Comparison of ENCODE assay signal across 14 cellular contexts in the genomic region with DNA sequence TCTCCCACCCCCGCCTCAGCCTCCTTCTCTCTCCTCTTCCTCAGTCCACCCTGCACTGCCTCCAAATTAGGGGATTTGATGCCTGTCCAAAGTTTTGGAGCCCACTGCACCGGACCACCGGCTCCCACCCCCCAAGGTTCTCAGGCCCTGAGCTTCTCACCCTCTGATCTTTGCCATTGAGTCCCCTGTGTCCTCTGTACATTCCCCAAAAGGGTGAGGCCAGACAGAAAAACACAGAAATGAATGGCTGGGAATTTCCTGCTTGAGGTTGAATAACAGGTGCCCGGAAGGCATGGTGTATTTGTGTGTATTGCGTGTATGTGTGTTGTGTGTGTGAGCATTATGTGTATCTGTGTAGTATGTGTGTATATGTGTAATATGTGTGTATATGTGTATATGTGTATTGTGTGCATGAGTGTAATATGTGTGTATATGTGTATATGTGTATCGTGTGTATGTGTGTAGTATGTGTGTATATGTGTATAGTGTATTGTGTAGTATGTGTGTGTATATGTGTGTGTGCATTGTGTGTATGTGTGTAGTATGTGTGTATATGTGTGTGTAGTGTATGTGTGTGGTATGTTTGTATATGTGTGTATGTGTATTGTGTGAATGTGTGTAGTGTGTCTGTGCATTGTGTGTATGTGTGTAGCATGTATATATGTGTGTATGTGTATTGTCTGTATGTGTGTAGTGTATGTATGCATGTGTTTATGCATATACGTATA. TPM values are rescaled to one million over a fixed set of nuclear protein-coding genes. Genes with fewer than 3 reads are reported as not detected.
DNase-seq lines count a peak whose midpoint lies in the region; ATAC-seq, FAIRE-seq and TF ChIP-seq lines count a peak whose summit lies in the region.
"Had no signal": no experiment of that assay in that cellular context is flagged by ENCODE, and none has a peak within 500 bp of the region (broad histone marks: within the 10 kb centered on the region; RNA-seq: fewer than 3 reads in every experiment).

No MANE protein-coding gene starts in this region.

- no peak overlapping the region for H3K4me3 ChIP-seq in HEK293 (ENCODE audit: low read depth, low read length)
- H3K4me3 ChIP-seq in GM12878 = peak overlapping the region; percentile 21; the same call in 1 of the 2 replicates

- TF ChIP-seq CTCF in HEK293 (tag by site-specific recombination; IDR thresholded peaks at IDR 0.05) (no peak), GM12878 (IDR thresholded peaks at IDR 0.05 in 2 of 3, conservative IDR thresholded peaks at IDR 0.05 in 1 of 3; ENCODE audit: control insufficient read depth in 2 of 3, extremely low read depth in 1 of 3, insufficient read depth in 1 of 3, low read depth in 3 of 3, low read length in 3 of 3) (no peak), nephron (IDR thresholded peaks at IDR 0.05; ENCODE audit: unreplicated experiment in 3 of 3) (no peak)

- H3K4me2 ChIP-seq in GM12878 (ENCODE audit: control insufficient read depth, insufficient read depth) = peak overlapping the region; percentile 67

- CTCF ChIA-PET in HEK293 (lab: Yijun Ruan, JAX) (no interaction called here), GM12878 (lab: Yijun Ruan, JAX) (interaction anchor here (0.6 to 1.3 kb wide), 5 partner anchors 11 to 87 kb away, joined by 3 to 7 read pairs (median 4); no protein-coding TSS in a partner anchor)

- H3K4me1 ChIP-seq in HEK293 (ENCODE audit: control insufficient read depth, insufficient read depth, low read length) = no peaks in the 10 kb centered on the region
- peaks cover 46% of the 10 kb centered on the region for H3K4me1 ChIP-seq in GM12878 (ENCODE audit: control insufficient read depth, insufficient read depth, low read length)

- H3K9ac ChIP-seq in GM12878 (ENCODE audit: control insufficient read depth, insufficient read depth, low read length) = peak overlapping the region; percentile 36

- WGBS in GM12878 (ENCODE audit: insufficient coverage, insufficient replicate concordance, low lambda C conversion rate, missing lambda C conversion rate) = 17% methylated on average over 7 of the region's 7 CpGs

- no peaks in the 10 kb centered on the region for H3K27me3 ChIP-seq in GM12878 (replicated peaks in 1 of 2; ENCODE audit: control insufficient read depth in 2 of 2, insufficient read depth in 2 of 2, low read length in 1 of 2)

- in situ Hi-C loops in GM12878 (cut with MboI) = no loop called here

- SMC1A ChIA-PET in GM12878 (lab: Charles Lee; ENCODE audit: uncharacterized antibody, unreplicated experiment) = interaction anchor here (0.8 to 3.7 kb wide), 9 partner anchors 10 to 148 kb away, joined by 3 to 49 read pairs (median 7); a partner anchor contains a TSS

- DNase-seq in GM18507 (ENCODE audit: extremely low spot score, insufficient read length, low read depth) (no peak), GM12878 (ENCODE audit: low read depth, low spot score) (peak; percentile 62), islet precursor cell (no peak), NCI-H146 treated with DMSO at 0.1 percent for 48 hours (lab: John Stamatoyannopoulos, UW; ENCODE audit: unreplicated experiment) (no peak), NCI-H2029 (lab: John Stamatoyannopoulos, UW) (no peak)
- DNase-seq in stimulated activated naive CD4-positive, alpha-beta T cell (lab: John Stamatoyannopoulos, UW) = no peak
- DNase-seq: activated CD4-positive, alpha-beta T cell treated with anti-CD3 and anti-CD28 coated beads for 48 hours; Karpas-422; NCI-H2171 had no signal

- FAIRE-seq in GM18507 (lab: Jason Lieb, UNC) (peak; percentile 77), GM12878 (lab: Jason Lieb, UNC) (no peak)
- FAIRE-seq: H54 had no signal

- POLR2A ChIA-PET in HEK293 (lab: Yijun Ruan, JAX) (no interaction called here), GM12878 (lab: Charles Lee) (interaction anchor here (0.6 to 3.8 kb wide), 7 partner anchors 10 to 49 kb away, joined by 3 to 30 read pairs (median 5); no protein-coding TSS in a partner anchor)

- H3K79me2 ChIP-seq in GM12878 (ENCODE audit: control insufficient read depth, insufficient read depth, low read length) = no peaks in the 10 kb centered on the region

- peaks cover 5% of the 10 kb centered on the region for H3K27me3 Mint-ChIP-seq in nephron (ENCODE audit: low read depth)

- H3K9me3 ChIP-seq in HEK293 (ENCODE audit: control insufficient read depth, insufficient read depth, low read depth, low read length) (no peaks in the 10 kb centered on the region), GM12878 (replicated peaks; ENCODE audit: control insufficient read depth, insufficient read depth, low read length) (no peaks in the 10 kb centered on the region)

- peaks cover 2% of the 10 kb centered on the region for H3K9me3 Mint-ChIP-seq in nephron

- TF ChIP-seq POLR2A in GM12878 (IDR thresholded peaks at IDR 0.05; ENCODE audit: low read depth, low read length) = no peak

- H3K36me3 ChIP-seq in HEK293 (ENCODE audit: control insufficient read depth in 2 of 2, insufficient read depth in 1 of 2, low read length in 2 of 2) (no peaks in the 10 kb centered on the region), GM12878 (ENCODE audit: control insufficient read depth in 2 of 2, insufficient read depth in 2 of 2, low read length in 1 of 2) (no peaks in the 10 kb centered on the region)

- H3K27ac ChIP-seq in HEK293 (ENCODE audit: extremely low read depth, low read depth, low read length) (no peak overlapping the region), GM12878 (ENCODE audit: control insufficient read depth, insufficient read depth) (peak overlapping the region; percentile 75)

- peak overlapping the region in 2 of 3 experiments; percentile 0 to 73 for H3K27ac Mint-ChIP-seq in nephron

- H2AFZ ChIP-seq in GM12878 (ENCODE audit: control insufficient read depth, low read depth, low read length) = peak overlapping the region; percentile 55

- H4K20me1 ChIP-seq in GM12878 (ENCODE audit: control insufficient read depth, insufficient read depth) = no peaks in the 10 kb centered on the region

- no TSS peak for BruUV-seq in GM12878 (replicated peaks; lab: Mats Ljungman, UMichigan)

- H3K36me3 Mint-ChIP-seq in nephron (ENCODE audit: low read depth) = no peaks in the 10 kb centered on the region
- H3K36me3 Mint-ChIP-seq: CD14-positive monocyte had no signal

- intact Hi-C loops in GM12878 (cut with micrococcal nuclease; ENCODE audit: unreplicated experiment) = loop anchor here (1.0 to 2.0 kb wide), 2 partner anchors 11 to 24 kb away; no protein-coding TSS in a partner anchor

- peak; percentile 80 for ATAC-seq in GM12878

- H3K4me3 Mint-ChIP-seq in nephron = no peak overlapping the region
- H3K4me3 Mint-ChIP-seq: CD14-positive monocyte had no signal

- RAD21 ChIA-PET in GM12878 (lab: Charles Lee; ENCODE audit: unreplicated experiment) = interaction anchor here (0.9 to 3.5 kb wide), 9 partner anchors 12 to 86 kb away, joined by 3 to 38 read pairs (median 6); a partner anchor contains a TSS

- H3K4me1 Mint-ChIP-seq in nephron = peaks cover 38% of the 10 kb centered on the region

- 0 out of 2 replicates have a peak, but pooled peaks have one; percentile 12 for TF ChIP-seq RAD21 in GM12878 (IDR thresholded peaks at IDR 0.05; ENCODE audit: insufficient read depth, low read depth, low read length)

- TF ChIP-seq EP300 in GM12878 (IDR thresholded peaks at IDR 0.05; ENCODE audit: borderline replicate concordance in 1 of 2, control insufficient read depth in 1 of 2, low read depth in 2 of 2, low read length in 2 of 2) = peak; percentile 67 to 72; a peak in 2 of 4 replicates

RNA-seq across cellular contexts. Expression of a gene that starts 16.0 kb away (rescaled TPM):
- not detected in 2 replicates for total RNA-seq in GM12878 (2013; cell fraction: nucleolus; rRNA removed)
- 66.1 and 72.0 TPM in 2 replicates for total RNA-seq in GM12878 (2014; rRNA removed)
- 54.8 and 54.9 TPM in 2 replicates for total RNA-seq in GM12878 (2014; rRNA removed; fragmentation: Illumina TruSeq; extraction: Trizol)
- 33.1 and 39.5 TPM in 2 replicates for total RNA-seq in GM12878 (2021)
- polyA plus RNA-seq in GM12878 (2011; ENCODE audit: low read depth) = 5.6 TPM
- polyA plus RNA-seq in GM12878 (2011; rRNA removed) = 0.92 and 1.2 TPM in 2 replicates
- polyA plus RNA-seq in GM12878 (2011; cell fraction: cytosol; rRNA removed) = 2.1 and 2.4 TPM in 2 replicates
- 0.59 and 1.1 TPM in 2 replicates for polyA plus RNA-seq in GM12878 (2011; cell fraction: nucleus; rRNA removed)
- 7.4 and 18.5 TPM in 2 replicates for polyA plus RNA-seq in GM12878 (2012)
- 26.2 and 55.9 TPM in 2 replicates for polyA plus RNA-seq in GM12878 (2014; fragmentation: Illumina TruSeq; extraction: Trizol)
- polyA plus RNA-seq in GM12878 (2014; fragmentation: Nextera tagmentation; extraction: Ambion mirVana) = 10 to 100 TPM; 26.4 to 31.2 TPM
- 84.9 and 107 TPM in 2 replicates for polyA plus RNA-seq in GM12878 (2014; rRNA removed)
- polyA plus RNA-seq in GM12878 (2016; fragmentation: Nextera tagmentation; extraction: Ambion mirVana) = 10 to 100 TPM; 28.3 to 35.2 TPM
- not detected in 2 replicates for polyA minus RNA-seq in GM12878 (2011; rRNA and poly(A)+ RNA removed)
- not detected in 2 replicates for polyA minus RNA-seq in GM12878 (2011; cell fraction: cytosol; rRNA and poly(A)+ RNA removed)
- not detected in 2 replicates for polyA minus RNA-seq in GM12878 (2011; cell fraction: nucleus; rRNA and poly(A)+ RNA removed)
- total RNA-seq: epithelial cell of proximal tubule had no signal
- polyA plus RNA-seq: CD14-positive monocyte had no signal

RNA-seq across cellular contexts. Expression of a gene that starts 16.2 kb away (rescaled TPM):
- 17.2 and 19.8 TPM in 2 replicates for total RNA-seq in GM12878 (2013; cell fraction: nucleolus; rRNA removed)
- total RNA-seq in GM12878 (2014; rRNA removed) (0.68 and 1.1 TPM in 2 replicates), GM12878 (2014; rRNA removed; fragmentation: Illumina TruSeq; extraction: Trizol) (0.31 and 0.41 TPM in 2 replicates), GM12878 (2021) (0.77 and 1.2 TPM in 2 replicates)
- 0.16 TPM for polyA plus RNA-seq in GM12878 (2011; ENCODE audit: low read depth)
- polyA plus RNA-seq in GM12878 (2011; rRNA removed) (0.59 and 1.2 TPM in 2 replicates), GM12878 (2014; fragmentation: Illumina TruSeq; extraction: Trizol) (0.48 and 0.60 TPM in 2 replicates), GM12878 (2014; fragmentation: Nextera tagmentation; extraction: Ambion mirVana) (under 1 TPM; 0.03 to 0.05 TPM), GM12878 (2014; rRNA removed) (0.63 and 1.2 TPM in 2 replicates), GM12878 (2016; fragmentation: Nextera tagmentation; extraction: Ambion mirVana) (under 1 TPM; 0.16 to 0.18 TPM)
- polyA plus RNA-seq in GM12878 (2011; cell fraction: cytosol; rRNA removed) = 1.5 and 1.9 TPM in 2 replicates
- polyA plus RNA-seq in GM12878 (2011; cell fraction: nucleus; rRNA removed) = 2.1 and 2.6 TPM in 2 replicates
- polyA plus RNA-seq in GM12878 (2012) = 0.16 and 0.38 TPM in 2 replicates
- polyA minus RNA-seq in GM12878 (2011; rRNA and poly(A)+ RNA removed) = 1.4 and 2.1 TPM in 2 replicates
- polyA minus RNA-seq in GM12878 (2011; cell fraction: cytosol; rRNA and poly(A)+ RNA removed) = 0.40 and 0.94 TPM in 2 replicates
- polyA minus RNA-seq in GM12878 (2011; cell fraction: nucleus; rRNA and poly(A)+ RNA removed) = 0.60 and 0.77 TPM in 2 replicates
- polyA plus RNA-seq: CD14-positive monocyte had no signal

RNA-seq across cellular contexts. Expression of a gene that starts 29.9 kb away (rescaled TPM):
- total RNA-seq in GM12878 (2013; cell fraction: nucleolus; rRNA removed) = 217 and 243 TPM in 2 replicates
- 114 and 118 TPM in 2 replicates for total RNA-seq in GM12878 (2014; rRNA removed)
- total RNA-seq in GM12878 (2014; rRNA removed; fragmentation: Illumina TruSeq; extraction: Trizol) = 132 and 137 TPM in 2 replicates
- 704 and 775 TPM in 2 replicates for total RNA-seq in GM12878 (2021)
- polyA plus RNA-seq in GM12878 (2011; ENCODE audit: low read depth) = 191 TPM
- polyA plus RNA-seq in GM12878 (2011; rRNA removed) = 14.5 and 38.0 TPM in 2 replicates
- polyA plus RNA-seq in GM12878 (2011; cell fraction: cytosol; rRNA removed) = 34.6 and 58.9 TPM in 2 replicates
- 20.6 TPM in 2 replicates for polyA plus RNA-seq in GM12878 (2011; cell fraction: nucleus; rRNA removed)
- 240 and 288 TPM in 2 replicates for polyA plus RNA-seq in GM12878 (2012)
- polyA plus RNA-seq in GM12878 (2014; fragmentation: Illumina TruSeq; extraction: Trizol) = 508 and 540 TPM in 2 replicates
- polyA plus RNA-seq in GM12878 (2014; fragmentation: Nextera tagmentation; extraction: Ambion mirVana) = 100 to 1,000 TPM; 581 to 591 TPM
- polyA plus RNA-seq in GM12878 (2014; rRNA removed) = 221 and 240 TPM in 2 replicates
- 100 to 1,000 TPM; 347 to 350 TPM for polyA plus RNA-seq in GM12878 (2016; fragmentation: Nextera tagmentation; extraction: Ambion mirVana)
- 35.3 and 36.7 TPM in 2 replicates for polyA minus RNA-seq in GM12878 (2011; rRNA and poly(A)+ RNA removed)
- polyA minus RNA-seq in GM12878 (2011; cell fraction: cytosol; rRNA and poly(A)+ RNA removed) = 35.0 and 39.2 TPM in 2 replicates
- polyA minus RNA-seq in GM12878 (2011; cell fraction: nucleus; rRNA and poly(A)+ RNA removed) = 4.6 and 6.1 TPM in 2 replicates
- total RNA-seq: epithelial cell of proximal tubule had no signal

RNA-seq across cellular contexts. Expression of a gene that starts 58.7 kb away (rescaled TPM):
- 39.4 and 45.1 TPM in 2 replicates for total RNA-seq in GM12878 (2013; cell fraction: nucleolus; rRNA removed)
- total RNA-seq in GM12878 (2014; rRNA removed) (54.3 and 55.0 TPM in 2 replicates), GM12878 (2014; rRNA removed; fragmentation: Illumina TruSeq; extraction: Trizol) (43.0 and 46.2 TPM in 2 replicates), GM12878 (2021) (51.4 and 53.3 TPM in 2 replicates)
- 24.8 TPM for polyA plus RNA-seq in GM12878 (2011; ENCODE audit: low read depth)
- polyA plus RNA-seq in GM12878 (2011; rRNA removed) (42.0 and 50.0 TPM in 2 replicates), GM12878 (2014; fragmentation: Illumina TruSeq; extraction: Trizol) (53.6 and 59.0 TPM in 2 replicates), GM12878 (2014; fragmentation: Nextera tagmentation; extraction: Ambion mirVana) (100 to 1,000 TPM; 118 to 150 TPM), GM12878 (2014; rRNA removed) (44.8 and 52.7 TPM in 2 replicates), GM12878 (2016; fragmentation: Nextera tagmentation; extraction: Ambion mirVana) (10 to 100 TPM; 90.9 to 92.2 TPM)
- polyA plus RNA-seq in GM12878 (2011; cell fraction: cytosol; rRNA removed) = 50.9 and 54.3 TPM in 2 replicates
- polyA plus RNA-seq in GM12878 (2011; cell fraction: nucleus; rRNA removed) = 33.6 and 36.6 TPM in 2 replicates
- polyA plus RNA-seq in GM12878 (2012) = 23.6 and 29.3 TPM in 2 replicates
- polyA minus RNA-seq in GM12878 (2011; rRNA and poly(A)+ RNA removed) = 34.0 and 37.7 TPM in 2 replicates
- polyA minus RNA-seq in GM12878 (2011; cell fraction: cytosol; rRNA and poly(A)+ RNA removed) = 8.7 and 12.7 TPM in 2 replicates
- 12.8 and 15.7 TPM in 2 replicates for polyA minus RNA-seq in GM12878 (2011; cell fraction: nucleus; rRNA and poly(A)+ RNA removed)

RNA-seq across cellular contexts. Expression of a gene that starts 58.8 kb away (rescaled TPM):
- 53.1 and 55.9 TPM in 2 replicates for total RNA-seq in GM12878 (2013; cell fraction: nucleolus; rRNA removed)
- total RNA-seq in GM12878 (2014; rRNA removed) (50.3 and 51.3 TPM in 2 replicates), GM12878 (2014; rRNA removed; fragmentation: Illumina TruSeq; extraction: Trizol) (40.1 and 43.0 TPM in 2 replicates), GM12878 (2021) (35.2 and 42.7 TPM in 2 replicates)
- polyA plus RNA-seq in GM12878 (2011; ENCODE audit: low read depth) = 26.5 TPM
- polyA plus RNA-seq in GM12878 (2011; rRNA removed) (52.6 and 64.7 TPM in 2 replicates), GM12878 (2014; fragmentation: Illumina TruSeq; extraction: Trizol) (55.9 and 56.5 TPM in 2 replicates), GM12878 (2014; fragmentation: Nextera tagmentation; extraction: Ambion mirVana) (10 to 100 TPM; 24.1 to 32.7 TPM), GM12878 (2014; rRNA removed) (48.9 and 57.9 TPM in 2 replicates), GM12878 (2016; fragmentation: Nextera tagmentation; extraction: Ambion mirVana) (10 to 100 TPM; 69.7 to 79.7 TPM)
- polyA plus RNA-seq in GM12878 (2011; cell fraction: cytosol; rRNA removed) = 71.8 TPM in 2 replicates
- polyA plus RNA-seq in GM12878 (2011; cell fraction: nucleus; rRNA removed) = 86.9 and 120 TPM in 2 replicates
- polyA plus RNA-seq in GM12878 (2012) = 26.2 and 31.8 TPM in 2 replicates
- 48.5 and 55.0 TPM in 2 replicates for polyA minus RNA-seq in GM12878 (2011; rRNA and poly(A)+ RNA removed)
- 14.0 and 23.3 TPM in 2 replicates for polyA minus RNA-seq in GM12878 (2011; cell fraction: cytosol; rRNA and poly(A)+ RNA removed)
- 22.1 and 29.3 TPM in 2 replicates for polyA minus RNA-seq in GM12878 (2011; cell fraction: nucleus; rRNA and poly(A)+ RNA removed)
